6 cellular contexts compared by ENCODE assay signal in the genomic region with DNA sequence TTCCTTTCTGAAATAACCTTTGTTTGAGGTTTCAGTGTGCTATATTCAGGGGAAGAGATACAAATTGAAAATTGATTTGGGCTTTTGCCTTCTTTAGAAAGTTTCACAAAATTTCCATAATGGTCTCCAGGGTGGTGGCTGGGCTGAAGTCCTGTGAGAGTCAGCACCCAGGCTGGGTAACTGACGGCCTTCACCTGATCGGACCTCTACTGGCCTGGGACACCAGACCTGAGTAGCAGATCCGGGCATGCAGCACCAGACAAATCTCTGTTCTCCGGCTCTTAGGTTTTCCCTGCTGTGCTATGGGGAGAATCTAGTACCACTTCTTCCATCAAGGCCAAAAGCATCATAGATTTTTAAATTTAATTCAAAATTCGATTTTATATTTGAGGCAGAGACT.
"Had no signal": no experiment of that assay in that cellular context is flagged by ENCODE, and none has a peak within 500 bp of the region (broad histone marks: within the 10 kb centered on the region; RNA-seq: fewer than 3 reads in every experiment).

No MANE protein-coding gene starts in this region.

- H3K4me3 ChIP-seq: GM23338 had no signal

- DNase-seq: H9, HCEC 1CT, KG1 had no signal

- H3K4me2 ChIP-seq: GM23338 had no signal

- FAIRE-seq: H54, HTR-8/SVneo had no signal

- H2AFZ ChIP-seq: GM23338 had no signal

- ATAC-seq: GM23338 had no signal
